11 cellular contexts compared by ENCODE assay signal in the genomic region with DNA sequence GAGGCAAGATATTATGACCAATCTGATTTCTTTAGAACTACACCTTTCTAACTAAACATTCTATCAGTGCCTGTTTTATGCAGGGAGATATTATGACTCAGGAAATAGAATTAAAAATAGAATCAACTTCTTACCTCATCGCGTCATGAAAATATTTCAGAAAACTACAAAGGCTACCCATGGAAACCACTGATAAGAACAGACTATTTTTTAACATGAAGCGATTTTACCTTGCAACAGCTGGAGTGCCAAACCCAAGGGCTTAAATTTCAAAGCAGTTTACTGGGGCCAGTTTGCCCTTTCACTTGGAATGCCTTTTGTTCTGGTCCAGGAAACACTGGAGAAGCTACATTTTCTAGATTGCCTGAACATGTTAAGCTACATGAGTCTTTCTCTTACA.
DNase-seq lines count a peak whose midpoint lies in the region; ATAC-seq and TF ChIP-seq lines count a peak whose summit lies in the region.
"Had no signal": no experiment of that assay in that cellular context is flagged by ENCODE, and none has a peak within 500 bp of the region (broad histone marks: within the 10 kb centered on the region; RNA-seq: fewer than 3 reads in every experiment).

No MANE protein-coding gene starts in this region.

- no peak overlapping the region for H3K14ac ChIP-seq in trophoblast cell (ENCODE audit: low read length)

- no CpG with 5 or more reads among the region's 3 CpGs for WGBS in trophoblast cell (ENCODE audit: extremely low coverage, insufficient coverage, insufficient read length)

- H2AFZ ChIP-seq in trophoblast cell (ENCODE audit: insufficient read depth, low read length, poor library complexity) = no peak overlapping the region

- H3K4me1 Mint-ChIP-seq in stimulated activated naive CD8-positive, alpha-beta T cell treated with anti-CD3 and anti-CD28 coated beads, Interleukin-15, amount 100 ng/mL, for 72 hours = peaks cover 6% of the 10 kb centered on the region

- no peak overlapping the region for H3K4me3 ChIP-seq in SJCRH30
- H3K4me3 ChIP-seq in fibroblast of the aortic adventitia (ENCODE audit: low read depth, low read length) = no peak overlapping the region
- H3K4me3 ChIP-seq in trophoblast cell (ENCODE audit: low read depth, low read length) = no peak overlapping the region

- no peak overlapping the region for H2BK5ac ChIP-seq in trophoblast cell (ENCODE audit: low read depth, low read length, poor library complexity)

- no peak overlapping the region for H2AK5ac ChIP-seq in trophoblast cell (ENCODE audit: low read length)

- H3K27me3 ChIP-seq in SJCRH30 (no peaks in the 10 kb centered on the region), trophoblast cell (ENCODE audit: insufficient read depth, low read length) (no peaks in the 10 kb centered on the region)

- H3K4me3 Mint-ChIP-seq in stimulated activated naive CD8-positive, alpha-beta T cell treated with anti-CD3 and anti-CD28 coated beads, Interleukin-15, amount 100 ng/mL, for 72 hours = no peak overlapping the region

- ATAC-seq in stimulated activated naive CD8-positive, alpha-beta T cell treated with anti-CD3 and anti-CD28 coated beads, Interleukin-15, amount 100 ng/mL, for 72 hours = no peak
- no peak for ATAC-seq in HG02970 (IDR thresholded peaks at IDR 0.05; ENCODE audit: low FRiP score, unreplicated experiment)

- H3K27ac Mint-ChIP-seq in stimulated activated naive CD8-positive, alpha-beta T cell treated with anti-CD3 and anti-CD28 coated beads, Interleukin-15, amount 100 ng/mL, for 72 hours = no peak overlapping the region

- H3K9me3 ChIP-seq in SJCRH30 (replicated peaks) = no peaks in the 10 kb centered on the region
- H3K9me3 ChIP-seq in trophoblast cell (ENCODE audit: insufficient read depth, low read depth, low read length) = no peaks in the 10 kb centered on the region

- H3K9me3 Mint-ChIP-seq in stimulated activated naive CD8-positive, alpha-beta T cell treated with anti-CD3 and anti-CD28 coated beads, Interleukin-15, amount 100 ng/mL, for 72 hours = no peaks in the 10 kb centered on the region

- DNase-seq in HT-29 (ENCODE audit: low spot score) (peak; percentile 34), SJCRH30 (peak; percentile 11 to 57), fibroblast of the aortic adventitia (ENCODE audit: low read depth) (peak; percentile 73), trophoblast cell (peak; percentile 35 to 54), middle frontal gyrus (ENCODE audit: extremely low spot score, low spot score) (no peak)
- no peak for DNase-seq in activated CD4-positive, alpha-beta T cell treated with anti-CD3 and anti-CD28 coated beads, Interleukin-2, amount 50 U/mL, for 4 hours
- DNase-seq in stimulated activated naive CD8-positive, alpha-beta T cell treated with anti-CD3 and anti-CD28 coated beads, Interleukin-15, amount 100 ng/mL, for 72 hours = no peak
- DNase-seq: NCI-H2081 treated with DMSO at 0.1 percent for 48 hours, posterior cingulate gyrus, SW 1271 had no signal

- no peak overlapping the region for H4K91ac ChIP-seq in trophoblast cell (ENCODE audit: low read depth, low read length)

- H4K8ac ChIP-seq in trophoblast cell (ENCODE audit: low read depth, low read length) = no peak overlapping the region

- H3K4me2 ChIP-seq in trophoblast cell (ENCODE audit: low read length) = no peak overlapping the region

- H3K27ac ChIP-seq in SJCRH30 = peak overlapping the region; percentile 16; the same call in 1 of the 2 replicates
- H3K27ac ChIP-seq in trophoblast cell (ENCODE audit: low read depth, low read length) = no peak overlapping the region

- TF ChIP-seq CTCF in fibroblast of the aortic adventitia (IDR thresholded peaks at IDR 0.05; ENCODE audit: insufficient read depth, low read length) = no peak

- no peaks in the 10 kb centered on the region for H3K79me2 ChIP-seq in trophoblast cell (ENCODE audit: control insufficient read depth, insufficient read depth, low read length, poor library complexity)

- H4K12ac ChIP-seq in trophoblast cell (ENCODE audit: low read depth, low read length) = no peak overlapping the region

- H3K18ac ChIP-seq in trophoblast cell (ENCODE audit: low read length) = no peak overlapping the region

- H3K79me1 ChIP-seq in trophoblast cell (ENCODE audit: low read length) = no peaks in the 10 kb centered on the region

- H3K36me3 ChIP-seq in SJCRH30 = no peaks in the 10 kb centered on the region; the same call in 1 of the 2 replicates
- peaks cover 3 to 22% of the 10 kb centered on the region in 2 experiments for H3K36me3 ChIP-seq in trophoblast cell (ENCODE audit: control insufficient read depth in 1 of 2, insufficient read depth in 2 of 2, low read length in 2 of 2)

- H2BK120ac ChIP-seq in trophoblast cell (ENCODE audit: insufficient read depth, low read length, poor library complexity) = no peak overlapping the region

- H3K9ac ChIP-seq in trophoblast cell (ENCODE audit: low read length) = no peak overlapping the region

- no peak overlapping the region for H2BK12ac ChIP-seq in trophoblast cell (ENCODE audit: low read length)

- H3K4me1 ChIP-seq in SJCRH30 (peaks cover 18% of the 10 kb centered on the region), trophoblast cell (ENCODE audit: control insufficient read depth in 1 of 2, insufficient read depth in 2 of 2, low read length in 2 of 2) (peaks cover 2 to 11% of the 10 kb centered on the region in 2 experiments)

- H3K27me3 Mint-ChIP-seq in stimulated activated naive CD8-positive, alpha-beta T cell treated with anti-CD3 and anti-CD28 coated beads, Interleukin-15, amount 100 ng/mL, for 72 hours = no peaks in the 10 kb centered on the region

- H3K23ac ChIP-seq in trophoblast cell (ENCODE audit: low read length) = no peak overlapping the region

- no peak overlapping the region for H3K4ac ChIP-seq in trophoblast cell (ENCODE audit: low read depth, low read length)

Comparison
In these comparisons a context has a peak if more than half of its experiments do, and no peak if none do; other contexts are left out.
1. DNase-seq: peak in HT-29 (single experiment), SJCRH30 (2 of 2), fibroblast of the aortic adventitia (single experiment) and trophoblast cell (2 of 2); none in activated CD4-positive, alpha-beta T cell treated with anti-CD3 and anti-CD28 coated beads, Interleukin-2, amount 50 U/mL, for 4 hours (0 of 2), stimulated activated naive CD8-positive, alpha-beta T cell treated with anti-CD3 and anti-CD28 coated beads, Interleukin-15, amount 100 ng/mL, for 72 hours (0 of 2) and middle frontal gyrus (single experiment).